21 cellular contexts compared by ENCODE assay signal in the genomic region with DNA sequence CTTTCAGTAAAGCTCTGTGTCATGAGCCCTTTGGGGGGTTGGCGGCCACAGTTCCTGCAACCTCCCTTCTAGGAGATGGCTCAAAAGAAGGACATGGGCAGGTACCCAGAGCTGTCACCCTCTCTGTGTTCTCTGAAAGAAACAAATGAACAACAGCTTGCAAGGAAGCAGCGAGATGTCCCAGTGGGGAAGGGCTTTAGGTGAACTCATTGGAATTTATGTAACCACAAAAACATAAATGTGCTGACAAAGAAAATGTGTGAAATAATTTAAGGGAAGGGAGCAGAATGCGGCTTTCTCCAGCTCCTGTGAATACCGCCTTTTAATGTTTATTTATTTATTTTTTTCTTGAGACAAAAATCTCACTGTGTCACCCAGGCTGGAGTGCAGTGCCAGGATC. TPM values are rescaled to one million over a fixed set of nuclear protein-coding genes. Genes with fewer than 3 reads are reported as not detected.
DNase-seq lines count a peak whose midpoint lies in the region; ATAC-seq and TF ChIP-seq lines count a peak whose summit lies in the region.
"Had no signal": no experiment of that assay in that cellular context is flagged by ENCODE, and none has a peak within 500 bp of the region (broad histone marks: within the 10 kb centered on the region; RNA-seq: fewer than 3 reads in every experiment).

No MANE protein-coding gene starts in this region.

- H3K4me3 Mint-ChIP-seq in T-helper 2 cell treated with Interferon-gamma antibody and Interleukin-4, amounts not matched to agents 5 μg/mL and 100 μg/mL, for 36 hours: no peak overlapping the region
- no peak overlapping the region for H3K4me3 Mint-ChIP-seq in CD14-positive monocyte

- no peaks in the 10 kb centered on the region for H3K9me3 Mint-ChIP-seq in T-helper 2 cell treated with Interferon-gamma antibody and Interleukin-4, amounts not matched to agents 5 μg/mL and 100 μg/mL, for 36 hours
- no peaks in the 10 kb centered on the region for H3K9me3 Mint-ChIP-seq in CD14-positive monocyte
- H3K9me3 Mint-ChIP-seq: activated B cell treated with CpG ODN at 0.5 μM for 24 hours; activated CD4-positive, alpha-beta memory T cell treated with anti-CD3 and anti-CD28 coated beads, Interleukin-2, amount 10 ng/mL, durations not matched to agents 7 days and 5 days had no signal

- H3K18ac ChIP-seq in mesendoderm (ENCODE audit: low read length): no peak overlapping the region

- intact Hi-C loops in CD14-positive monocyte (cut with micrococcal nuclease) (loop anchor here (5.0 to 10.0 kb wide), 3 partner anchors 117 to 441 kb away; a partner anchor contains a TSS), stomach (cut with DNase I; ENCODE audit: low total_unique reads) (no loop called here)

- H3K27me3 ChIP-seq in mesendoderm (ENCODE audit: insufficient read depth, low read length, poor library complexity) (no peaks in the 10 kb centered on the region), stomach (peaks cover 0 to 32% (median 8%) of the 10 kb centered on the region in 3 donors)

- no peaks in the 10 kb centered on the region for H3K79me1 ChIP-seq in mesendoderm (ENCODE audit: low read length)

- no peak overlapping the region for H2BK5ac ChIP-seq in mesendoderm (ENCODE audit: low read length)

- no CpG with 5 or more reads among the region's 4 CpGs for WGBS in mesendoderm (ENCODE audit: extremely low coverage, insufficient coverage, low lambda C conversion rate)
- 74 to 89% (median 78%) methylated on average over 4 of the region's 4 CpGs for WGBS in stomach, 5 donors

- H3K56ac ChIP-seq in mesendoderm (ENCODE audit: low read length): no peak overlapping the region

- TF ChIP-seq POLR2A in stomach (IDR thresholded peaks at IDR 0.05): no peak

- no peak overlapping the region for H2BK15ac ChIP-seq in mesendoderm (replicated peaks; ENCODE audit: low read depth)

- no peak for DNase-seq in T-helper 2 cell treated with Interferon-gamma antibody and Interleukin-4, amounts not matched to agents 5 μg/mL and 100 μg/mL, for 36 hours (ENCODE audit: low spot score)
- DNase-seq in T-helper 2 cell (no peak), CD14-positive monocyte (ENCODE audit: low spot score) (peak; percentile 12), SK-N-MC (ENCODE audit: low read depth, low spot score) (peak; percentile 37), mesendoderm (no peak), stomach (no peak)
- DNase-seq: 8988T; activated B cell treated with CpG ODN at 0.5 μM for 24 hours; activated CD4-positive, alpha-beta memory T cell treated with anti-CD3 and anti-CD28 coated beads, Interleukin-2, amount 10 ng/mL, durations not matched to agents 7 days and 5 days; BE2C; central memory CD4-positive, alpha-beta T cell; DMS 273 treated with DMSO at 0.1 percent for 48 hours; foreskin keratinocyte; NCI-H1417; NCI-H524 treated with DMSO at 0.1 percent for 48 hours; stimulated activated CD4-positive, alpha-beta T cell treated with anti-CD3 and anti-CD28 coated beads, Interleukin-4, amount 100 ng/mL, for 1 hour; trophoblast cell had no signal

- H3K4me3 ChIP-seq in SK-N-MC (0 out of 2 replicates have a peak overlapping the region, but pooled peaks have one; percentile 38), mesendoderm (ENCODE audit: low read length) (no peak overlapping the region), stomach (no peak overlapping the region)

- TF ChIP-seq CTCF in CD14-positive monocyte (IDR thresholded peaks at IDR 0.05) (no peak), stomach (IDR thresholded peaks at IDR 0.05) (no peak)

- ATAC-seq in HG02623 (IDR thresholded peaks at IDR 0.05; ENCODE audit: unreplicated experiment) (no peak), GM18867 (IDR thresholded peaks at IDR 0.05; ENCODE audit: unreplicated experiment) (no peak)
- ATAC-seq: foreskin keratinocyte had no signal

- H3K4me2 ChIP-seq in mesendoderm (ENCODE audit: low read length): no peak overlapping the region

- no peaks in the 10 kb centered on the region for H3K4me1 ChIP-seq in mesendoderm (ENCODE audit: control insufficient read depth, low read depth, low read length)
- no peaks in the 10 kb centered on the region for H3K4me1 ChIP-seq in stomach
- H3K4me1 ChIP-seq: BE2C, foreskin keratinocyte had no signal

- H3K4ac ChIP-seq in mesendoderm (ENCODE audit: low read depth, low read length): no peak overlapping the region

- H3K23ac ChIP-seq in mesendoderm (ENCODE audit: low read length): peak overlapping the region; percentile 34

- H3K9ac ChIP-seq in SK-N-MC (ENCODE audit: insufficient read length) (no peak overlapping the region), mesendoderm (ENCODE audit: low read length) (no peak overlapping the region)

- no peak for TF ChIP-seq EP300 in stomach (IDR thresholded peaks at IDR 0.05)

- H3K4me1 Mint-ChIP-seq in T-helper 2 cell treated with Interferon-gamma antibody and Interleukin-4, amounts not matched to agents 5 μg/mL and 100 μg/mL, for 36 hours (ENCODE audit: low read depth): peaks cover 16% of the 10 kb centered on the region
- H3K4me1 Mint-ChIP-seq in CD14-positive monocyte: peaks cover 36% of the 10 kb centered on the region

- H2AK5ac ChIP-seq in mesendoderm (ENCODE audit: low read length): no peak overlapping the region

- peak overlapping the region; percentile 71 for H3K27ac Mint-ChIP-seq in T-helper 2 cell treated with Interferon-gamma antibody and Interleukin-4, amounts not matched to agents 5 μg/mL and 100 μg/mL, for 36 hours
- H3K27ac Mint-ChIP-seq in CD14-positive monocyte: peak overlapping the region in 5 of 7 donors; percentile 83 to 100 (median 98)

- H3K9me3 ChIP-seq in SK-N-MC (ENCODE audit: low read depth, low read length) (no peaks in the 10 kb centered on the region), stomach (no peaks in the 10 kb centered on the region)
- H3K9me3 ChIP-seq: BE2C, spleen had no signal

- no peaks in the 10 kb centered on the region for H3K27me3 Mint-ChIP-seq in T-helper 2 cell treated with Interferon-gamma antibody and Interleukin-4, amounts not matched to agents 5 μg/mL and 100 μg/mL, for 36 hours (ENCODE audit: low read depth)
- H3K27me3 Mint-ChIP-seq in CD14-positive monocyte (ENCODE audit: low read depth in 3 of 3): no peaks in the 10 kb centered on the region
- H3K27me3 Mint-ChIP-seq: activated B cell treated with CpG ODN at 0.5 μM for 24 hours had no signal

- no peaks in the 10 kb centered on the region for H3K79me2 ChIP-seq in mesendoderm (ENCODE audit: control insufficient read depth, insufficient read depth, low read length)

- no peak overlapping the region for H2BK120ac ChIP-seq in mesendoderm (ENCODE audit: low read depth, low read length)

- H4K5ac ChIP-seq in mesendoderm (ENCODE audit: low read length): no peak overlapping the region

- no peaks in the 10 kb centered on the region for H3K36me3 ChIP-seq in SK-N-MC (ENCODE audit: insufficient read depth, low read length)
- H3K36me3 ChIP-seq in mesendoderm (ENCODE audit: control insufficient read depth, insufficient read depth, low read length): no peaks in the 10 kb centered on the region
- H3K36me3 ChIP-seq in stomach: peaks cover 0 to 8% (median 4%) of the 10 kb centered on the region in 4 donors
- H3K36me3 ChIP-seq: BE2C had no signal

- no peak overlapping the region for H4K8ac ChIP-seq in mesendoderm (ENCODE audit: low read depth, low read length)

- H3K27ac ChIP-seq in SK-N-MC: peak overlapping the region; percentile 61; the same call in 1 of the 2 replicates
- H3K27ac ChIP-seq in mesendoderm (ENCODE audit: low read depth, low read length): no peak overlapping the region
- no peak overlapping the region for H3K27ac ChIP-seq in stomach
- H3K27ac ChIP-seq: foreskin keratinocyte had no signal

- H3K36me3 Mint-ChIP-seq in T-helper 2 cell treated with Interferon-gamma antibody and Interleukin-4, amounts not matched to agents 5 μg/mL and 100 μg/mL, for 36 hours (ENCODE audit: low read depth): peaks cover 29% of the 10 kb centered on the region
- H3K36me3 Mint-ChIP-seq in CD14-positive monocyte: peaks cover 37 to 53% of the 10 kb centered on the region in 2 donors

RNA-seq across cellular contexts. Expression of a gene that starts 3.3 kb away (rescaled TPM):
- 100 to 1,000 TPM; 169 to 190 TPM for polyA plus RNA-seq in CD14-positive monocyte
- 0.60 TPM for polyA plus RNA-seq in mesendoderm (2013, experiment 1 of 2)
- polyA plus RNA-seq in mesendoderm (2013, experiment 2 of 2): 0.67 TPM
- 10 to 100 TPM; 12.3 to 78.2 (median 51.9) TPM for total RNA-seq in stomach
- 1 to 10 TPM; 5.7 to 7.3 (median 5.9) TPM for polyA plus RNA-seq in stomach
- total RNA-seq: foreskin keratinocyte, renal cortical epithelial cell had no signal
- polyA plus RNA-seq: foreskin keratinocyte had no signal

Comparison
In these comparisons a context has a peak if more than half of its experiments do, and no peak if none do; other contexts are left out.
1. DNase-seq: peak in CD14-positive monocyte (single experiment) and SK-N-MC (single experiment); none in T-helper 2 cell treated with Interferon-gamma antibody and Interleukin-4, amounts not matched to agents 5 μg/mL and 100 μg/mL, for 36 hours (single experiment), T-helper 2 cell (0 of 5), mesendoderm (single experiment) and stomach (single experiment).
2. RNA of a gene that starts 3.3 kb away (polyA plus RNA-seq): 169 to 190 TPM in CD14-positive monocyte; 5.7 to 7.3 TPM in stomach; every median in the first group is over 10 times any median in the second.